In the genomic region with DNA sequence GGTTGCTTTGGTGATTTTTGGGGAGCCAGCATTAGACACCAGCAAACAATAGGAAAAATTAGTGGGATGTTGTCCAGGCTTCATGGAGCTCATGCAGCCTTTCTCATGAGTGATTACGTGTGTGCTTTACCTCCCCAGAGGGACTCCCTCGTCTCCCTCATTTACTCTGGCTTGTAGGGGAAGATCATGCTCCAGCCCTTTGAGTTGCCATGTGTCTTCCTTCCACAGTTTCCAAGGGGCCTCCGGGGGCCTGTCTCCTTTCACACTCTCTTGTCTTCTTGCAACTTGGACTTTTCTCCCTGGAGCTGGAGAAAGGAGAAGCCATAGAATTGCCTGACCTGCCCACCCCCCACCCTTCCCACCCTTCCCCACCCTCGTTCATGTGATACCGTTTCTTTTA, we compare ENCODE assay signal across 29 cellular contexts.
"Had no signal": no experiment of that assay in that cellular context is flagged by ENCODE, and none has a peak within 500 bp of the region (broad histone marks: within the 10 kb centered on the region; RNA-seq: fewer than 3 reads in every experiment).

No MANE protein-coding gene starts in this region.

- H3K27ac ChIP-seq: body of pancreas, VCaP had no signal

- H3K9me3 ChIP-seq: body of pancreas, breast epithelium had no signal

- H3K36me3 ChIP-seq: brain microvascular endothelial cell, breast epithelium had no signal

- H3K27me3 ChIP-seq: body of pancreas, brain microvascular endothelial cell, breast epithelium had no signal

- ATAC-seq: activated CD8-positive, alpha-beta memory T cell treated with anti-CD3 and anti-CD28 coated beads, Interleukin-2, amount 10 ng/mL, durations not matched to agents 7 days and 5 days; activated CD8-positive, alpha-beta T cell treated with anti-CD3 and anti-CD28 coated beads, Interleukin-2, amount 10 ng/mL, durations not matched to agents 7 days and 5 days; activated naive CD8-positive, alpha-beta T cell treated with anti-CD3 and anti-CD28 coated beads, Interleukin-2, amount 50 U/mL, for 24 hours; body of pancreas had no signal

- DNase-seq: activated B cell treated with CpG ODN at 0.5 μM for 24 hours; activated CD4-positive, alpha-beta memory T cell treated with anti-CD3 and anti-CD28 coated beads, Interleukin-2, amount 10 ng/mL, durations not matched to agents 7 days and 5 days; activated CD4-positive, alpha-beta T cell treated with anti-CD3 and anti-CD28 coated beads for 4 hours; activated CD4-positive, alpha-beta T cell treated with anti-CD3 and anti-CD28 coated beads, Interleukin-2, amount 10 ng/mL, durations not matched to agents 24 days and 14 days; activated CD4-positive, alpha-beta T cell treated with anti-CD3 and anti-CD28 coated beads, Interleukin-2, amount 50 U/mL, for 48 hours; activated CD4-positive, CD25-positive, alpha-beta regulatory T cell treated with anti-CD3 and anti-CD28 coated beads, Interleukin-2, amount 50 U/mL, for 72 hours; activated CD8-positive, alpha-beta memory T cell treated with anti-CD3 and anti-CD28 coated beads for 24 hours; activated CD8-positive, alpha-beta memory T cell treated with anti-CD3 and anti-CD28 coated beads, Interleukin-2, amount 10 ng/mL, durations not matched to agents 7 days and 5 days; activated CD8-positive, alpha-beta memory T cell treated with anti-CD3 and anti-CD28 coated beads, Interleukin-2, amount 50 U/mL, for 48 hours; activated CD8-positive, alpha-beta T cell treated with anti-CD3 and anti-CD28 coated beads, Interleukin-2, amount 10 ng/mL, durations not matched to agents 7 days and 5 days; activated effector memory CD4-positive, alpha-beta T cell treated with Interleukin-2 at 50 U/mL for 16 hours; activated gamma-delta T cell; activated naive CD4-positive, alpha-beta T cell treated with anti-CD3 and anti-CD28 coated beads, Interleukin-2, amount 10 ng/mL, durations not matched to agents 7 days and 5 days; activated naive CD4-positive, alpha-beta T cell treated with Interleukin-2 at 50 U/mL for 16 hours; activated naive CD8-positive, alpha-beta T cell treated with anti-CD3 and anti-CD28 coated beads, Interleukin-2, amount 10 ng/mL, durations not matched to agents 7 days and 5 days; activated naive CD8-positive, alpha-beta T cell treated with anti-CD3 and anti-CD28 coated beads, Interleukin-2, amount 50 U/mL, for 24 hours; activated T-cell treated with anti-CD3 and anti-CD28 coated beads, Interleukin-2, amount 50 U/mL, for 24 hours; activated T-cell treated with anti-CD3 and anti-CD28 coated beads, Interleukin-2, amount 50 U/mL, for 48 hours; amygdala; anterior cingulate cortex; body of pancreas; brain microvascular endothelial cell; caudate nucleus; SW 1271; T-helper 1 cell; T-helper 2 cell; T-helper 9 cell had no signal

- H3K4me1 ChIP-seq: body of pancreas, breast epithelium had no signal

- H3K4me3 ChIP-seq: body of pancreas, breast epithelium had no signal
